In the genomic region with DNA sequence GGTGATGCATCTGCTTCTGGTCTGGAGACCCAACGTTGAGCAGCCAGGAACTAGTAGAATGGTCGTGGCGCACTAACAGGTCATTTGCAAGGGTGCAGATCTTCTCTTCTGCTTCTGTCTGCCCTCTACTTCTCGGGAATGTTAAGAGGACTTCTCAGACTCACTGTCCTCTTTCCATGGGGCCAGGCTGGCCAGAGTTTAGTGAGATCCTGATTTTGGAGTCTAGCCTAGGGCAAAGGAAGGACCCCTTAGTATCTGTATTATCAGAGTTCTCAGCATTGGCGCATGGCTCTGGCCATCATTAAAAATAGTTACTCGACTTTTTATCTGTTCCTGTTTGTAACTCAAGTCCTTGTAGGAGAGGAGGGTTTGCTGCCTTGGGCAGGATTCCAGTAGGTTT, we compare ENCODE assay signal across 24 cellular contexts. TPM values are rescaled to one million over a fixed set of nuclear protein-coding genes. Genes with fewer than 3 reads are reported as not detected.
"Had no signal": no experiment of that assay in that cellular context is flagged by ENCODE, and none has a peak within 500 bp of the region (broad histone marks: within the 10 kb centered on the region; RNA-seq: fewer than 3 reads in every experiment).

No MANE protein-coding gene starts in this region.

- ATAC-seq: Panc1, PC-3 had no signal

- H3K9me3 ChIP-seq: SJSA1 had no signal

- H3K4me3 ChIP-seq: SJSA1, SK-N-MC had no signal

- DNase-seq: Karpas-422, KG1, MM.1S, NCI-H1092 treated with DMSO at 0.1 percent for 48 hours, NCI-H1436, NCI-H187, NCI-H2029, NCI-H2081 treated with DMSO at 0.1 percent for 48 hours, NCI-H2171, NCI-H226, NCI-H446, NCI-H510A, NCI-H524 treated with DMSO at 0.1 percent for 48 hours, NCI-H69, NCI-H774, PC-3, SIG-M5 had no signal

- H3K27ac ChIP-seq: HL-60, RWPE1, SJSA1, SK-N-MC had no signal

- FAIRE-seq: HTR-8/SVneo had no signal

- H3K36me3 ChIP-seq: SJSA1 had no signal

- H3K4me1 ChIP-seq: SJSA1 had no signal

RNA-seq across cellular contexts. Expression of gene ANKS4B, which starts 13.9 kb away (rescaled TPM):
- total RNA-seq: OCI-LY7, PC-3, SJSA1 had no signal

RNA-seq across cellular contexts. Expression of gene CRYM, which starts 30.7 kb away (rescaled TPM):
- total RNA-seq: PC-3, SJSA1 had no signal

RNA-seq across cellular contexts. Expression of gene ZP2, which starts 36.0 kb away (rescaled TPM):
- total RNA-seq: OCI-LY7, PC-3, SJSA1 had no signal
